ENCODE assay signal across 24 cellular contexts in genomic region chr16:57740423-57741071, GRCh38. TPM values are rescaled to one million over a fixed set of nuclear protein-coding genes. Genes with fewer than 3 reads are reported as not detected.
"Had no signal": no experiment of that assay in that cellular context is flagged by ENCODE, and none has a peak within 500 bp of the region (broad histone marks: within the 10 kb centered on the region; RNA-seq: fewer than 3 reads in every experiment).

No MANE protein-coding gene starts in this region.

- FAIRE-seq: endothelial cell of umbilical vein had no signal

- H2AFZ ChIP-seq: hepatocyte had no signal

- H3K9me3 ChIP-seq: left lung, ovary, right lobe of liver, SK-N-SH, thyroid gland had no signal

- H3K79me2 ChIP-seq: hepatocyte had no signal

- ATAC-seq: activated T-cell treated with anti-CD3 and anti-CD28 coated beads, Interleukin-2, amount 50 U/mL, for 72 hours; left lung; naive thymus-derived CD4-positive, alpha-beta T cell; right lobe of liver; stimulated activated naive B cell treated with anti-CD40 and anti-IgM and Interleukin-4, amounts not matched to agents 10 μg/mL and 1 μg/mL and 100 μg/mL, for 72 hours had no signal

- H3K9ac ChIP-seq: SK-N-SH had no signal

- DNase-seq: activated CD4-positive, alpha-beta T cell treated with anti-CD3 and anti-CD28 coated beads, Interleukin-2, amount 50 U/mL, for 1 hour; activated CD4-positive, CD25-positive, alpha-beta regulatory T cell; activated CD8-positive, alpha-beta memory T cell treated with anti-CD3 and anti-CD28 coated beads for 24 hours; activated CD8-positive, alpha-beta memory T cell treated with anti-CD3 and anti-CD28 coated beads, Interleukin-2, amount 50 U/mL, for 48 hours; activated gamma-delta T cell; activated T-cell treated with anti-CD3 and anti-CD28 coated beads, Interleukin-2, amount 50 U/mL, for 72 hours; effector CD8-positive, alpha-beta T cell; foreskin fibroblast; mesendoderm; naive thymus-derived CD4-positive, alpha-beta T cell; right lobe of liver; SK-N-SH; stimulated activated naive B cell treated with anti-CD40 and anti-IgM and Interleukin-4, amounts not matched to agents 10 μg/mL and 1 μg/mL and 100 μg/mL, for 72 hours; T-helper 9 cell; thyroid gland had no signal

- H3K27ac Mint-ChIP-seq: activated naive CD8-positive, alpha-beta T cell; activated T-cell treated with anti-CD3 and anti-CD28 coated beads, Interleukin-2, amount 50 U/mL, for 72 hours; dendritic cell treated with granulocyte-macrophage colony-stimulating factor and Interleukin-4, amounts not matched to agents 40 ng/mL and 50 ng/mL, for 4 days; stimulated activated naive B cell treated with anti-CD40 and anti-IgM and Interleukin-4, amounts not matched to agents 10 μg/mL and 1 μg/mL and 100 μg/mL, for 72 hours had no signal

- H3K9me3 Mint-ChIP-seq: activated T-cell treated with anti-CD3 and anti-CD28 coated beads, Interleukin-2, amount 50 U/mL, for 72 hours; dendritic cell treated with granulocyte-macrophage colony-stimulating factor and Interleukin-4, amounts not matched to agents 40 ng/mL and 50 ng/mL, for 4 days; naive thymus-derived CD4-positive, alpha-beta T cell; stimulated activated naive B cell treated with anti-CD40 and anti-IgM and Interleukin-4, amounts not matched to agents 10 μg/mL and 1 μg/mL and 100 μg/mL, for 72 hours had no signal

- H3K27me3 ChIP-seq: cardiac muscle cell, hepatocyte, left lung, ovary, right lobe of liver, thyroid gland had no signal

- H3K27ac ChIP-seq: cardiac muscle cell, hepatocyte, left lung, ovary, right lobe of liver, thyroid gland had no signal

- H3K27me3 Mint-ChIP-seq: activated naive CD8-positive, alpha-beta T cell; dendritic cell treated with granulocyte-macrophage colony-stimulating factor and Interleukin-4, amounts not matched to agents 40 ng/mL and 50 ng/mL, for 4 days; naive thymus-derived CD4-positive, alpha-beta T cell; stimulated activated naive B cell treated with anti-CD40 and anti-IgM and Interleukin-4, amounts not matched to agents 10 μg/mL and 1 μg/mL and 100 μg/mL, for 72 hours had no signal

- H3K36me3 ChIP-seq: cardiac muscle cell, ovary, right lobe of liver had no signal

- H3K4me3 ChIP-seq: cardiac muscle cell, hepatocyte, left lung, ovary, right lobe of liver, smooth muscle cell, thyroid gland had no signal

- H3K4me2 ChIP-seq: hepatocyte, SK-N-SH, smooth muscle cell had no signal

- H3K4me3 Mint-ChIP-seq: activated naive CD8-positive, alpha-beta T cell; activated T-cell treated with anti-CD3 and anti-CD28 coated beads, Interleukin-2, amount 50 U/mL, for 72 hours; dendritic cell treated with granulocyte-macrophage colony-stimulating factor and Interleukin-4, amounts not matched to agents 40 ng/mL and 50 ng/mL, for 4 days; naive thymus-derived CD4-positive, alpha-beta T cell; stimulated activated naive B cell treated with anti-CD40 and anti-IgM and Interleukin-4, amounts not matched to agents 10 μg/mL and 1 μg/mL and 100 μg/mL, for 72 hours had no signal

- H3K36me3 Mint-ChIP-seq: activated naive CD8-positive, alpha-beta T cell had no signal

RNA-seq across cellular contexts. Expression of gene DRC7, which starts 45.9 kb away (rescaled TPM):
- total RNA-seq: chondrocyte; naive thymus-derived CD4-positive, alpha-beta T cell had no signal
- polyA plus RNA-seq: naive thymus-derived CD4-positive, alpha-beta T cell; smooth muscle cell had no signal
